23 cellular contexts compared by ENCODE assay signal in genomic region chr16:66298571-66299120, GRCh38.
DNase-seq lines count a peak whose midpoint lies in the region; ATAC-seq, FAIRE-seq and TF ChIP-seq lines count a peak whose summit lies in the region.
"Had no signal": no experiment of that assay in that cellular context is flagged by ENCODE, and none has a peak within 500 bp of the region (broad histone marks: within the 10 kb centered on the region; RNA-seq: fewer than 3 reads in every experiment).

No MANE protein-coding gene starts in this region.

- no peaks in the 10 kb centered on the region for H3K36me3 Mint-ChIP-seq in activated CD8-positive, alpha-beta memory T cell treated with anti-CD3 and anti-CD28 coated beads, Interleukin-2, amount 10 ng/mL, durations not matched to agents 7 days and 5 days
- H3K36me3 Mint-ChIP-seq in type B pancreatic cell = no peaks in the 10 kb centered on the region
- H3K36me3 Mint-ChIP-seq: CD4-positive, alpha-beta memory T cell had no signal

- no peak for ATAC-seq in activated CD8-positive, alpha-beta memory T cell treated with anti-CD3 and anti-CD28 coated beads, Interleukin-2, amount 10 ng/mL, durations not matched to agents 7 days and 5 days
- ATAC-seq in HepG2 = no peak
- no peak for ATAC-seq in GM21737 (IDR thresholded peaks at IDR 0.05; ENCODE audit: unreplicated experiment)

- peak; percentile 23 for DNase-seq in activated CD8-positive, alpha-beta memory T cell treated with anti-CD3 and anti-CD28 coated beads, Interleukin-2, amount 10 ng/mL, durations not matched to agents 7 days and 5 days
- DNase-seq in HepG2 (ENCODE audit: low spot score) = no peak
- peak; percentile 18 for DNase-seq in type B pancreatic cell (ENCODE audit: extremely low spot score, unreplicated experiment)
- DNase-seq in cerebellar cortex (ENCODE audit: low spot score) = no peak
- DNase-seq in WERI-Rb-1 = no peak
- DNase-seq: AML-193; C1 segment of cervical spinal cord; CD4-positive, alpha-beta memory T cell; COR-L47; DMS53; NCI-H1048; NCI-H1417; NCI-H1694; NCI-H2029 treated with DMSO at 0.1 percent for 48 hours; NCI-H446 treated with DMSO at 0.1 percent for 48 hours; NCI-H526; SHP77 had no signal

- H3K36me3 ChIP-seq in BLaER1 (no peaks in the 10 kb centered on the region), HepG2 (replicated peaks in 1 of 2; ENCODE audit: control insufficient read depth in 1 of 2, insufficient read depth in 2 of 2, low read length in 2 of 2) (no peaks in the 10 kb centered on the region), WERI-Rb-1 (no peaks in the 10 kb centered on the region)

- no peaks in the 10 kb centered on the region for H4K20me1 ChIP-seq in BLaER1
- H4K20me1 ChIP-seq in HepG2 (ENCODE audit: insufficient read depth, low read length) = no peaks in the 10 kb centered on the region

- TF ChIP-seq EP300 in HepG2 (IDR thresholded peaks at IDR 0.05; ENCODE audit: low read depth in 2 of 2, low read length in 2 of 2) (no peak), HepG2 (CRISPR knock-in tag; IDR thresholded peaks at IDR 0.05; ENCODE audit: borderline replicate concordance) (no peak)

- H3K4me1 ChIP-seq in BLaER1 (peaks cover 10% of the 10 kb centered on the region), HepG2 (ENCODE audit: insufficient read depth, low read length) (no peaks in the 10 kb centered on the region)

- no peak for TF ChIP-seq RAD21 in HepG2 (CRISPR knock-in tag; IDR thresholded peaks at IDR 0.05)

- TF ChIP-seq CTCF in HepG2 (CRISPR knock-in tag; IDR thresholded peaks at IDR 0.05) (no peak), type B pancreatic cell (conservative IDR thresholded peaks at IDR 0.05) (no peak), WERI-Rb-1 (IDR thresholded peaks at IDR 0.05; ENCODE audit: low read depth, low read length) (no peak)

- POLR2A ChIA-PET in HepG2 (lab: Yijun Ruan, JAX) = no interaction called here

- CTCF ChIA-PET in activated CD8-positive, alpha-beta memory T cell treated with anti-CD3 and anti-CD28 coated beads, Interleukin-2, amount 10 ng/mL, durations not matched to agents 7 days and 5 days (lab: Charles Lee) = interaction anchor here (1.0 kb wide), 1 partner anchor 23 kb away, joined by 3 read pairs; no protein-coding TSS in a partner anchor
- CTCF ChIA-PET in HepG2 (lab: Yijun Ruan, JAX; ENCODE audit: low intra/inter-chr PET ratio, low total read pairs) = no interaction called here

- no peak overlapping the region for H3K4me3 Mint-ChIP-seq in activated CD8-positive, alpha-beta memory T cell treated with anti-CD3 and anti-CD28 coated beads, Interleukin-2, amount 10 ng/mL, durations not matched to agents 7 days and 5 days
- no peak overlapping the region for H3K4me3 Mint-ChIP-seq in type B pancreatic cell
- H3K4me3 Mint-ChIP-seq: CD4-positive, alpha-beta memory T cell had no signal

- H3K4me3 ChIP-seq in BLaER1 (no peak overlapping the region), HepG2 (replicated peaks in 1 of 3; ENCODE audit: insufficient read depth in 1 of 3, low read depth in 2 of 3, low read length in 3 of 3) (no peak overlapping the region), WERI-Rb-1 (ENCODE audit: low read depth, low read length) (no peak overlapping the region)

- H3K9me3 ChIP-seq in BLaER1 (peaks cover 18% of the 10 kb centered on the region), HepG2 (ENCODE audit: low read length) (no peaks in the 10 kb centered on the region), WERI-Rb-1 (ENCODE audit: severe bottlenecking) (no peaks in the 10 kb centered on the region)

- H3K9ac ChIP-seq in BLaER1 = no peak overlapping the region
- H3K9ac ChIP-seq in HepG2 (ENCODE audit: insufficient read depth, low read depth, low read length) = no peak overlapping the region

- H3K27ac ChIP-seq in BLaER1 = no peak overlapping the region
- H3K27ac ChIP-seq in HepG2 (ENCODE audit: extremely low read length, insufficient read depth, low read length) = no peak overlapping the region
- H3K27ac ChIP-seq in WERI-Rb-1 = no peak overlapping the region
- H3K27ac ChIP-seq: RWPE1 had no signal

- no peak for FAIRE-seq in HepG2 (lab: Jason Lieb, UNC)
- FAIRE-seq: A204.1, G401.6, H54 had no signal

- no peak overlapping the region for H3K27ac Mint-ChIP-seq in activated CD8-positive, alpha-beta memory T cell treated with anti-CD3 and anti-CD28 coated beads, Interleukin-2, amount 10 ng/mL, durations not matched to agents 7 days and 5 days
- no peak overlapping the region for H3K27ac Mint-ChIP-seq in type B pancreatic cell
- H3K27ac Mint-ChIP-seq: CD4-positive, alpha-beta memory T cell had no signal

- H3K4me2 ChIP-seq in BLaER1 (peak overlapping the region; percentile 47; the same call in 1 of the 2 replicates), HepG2 (ENCODE audit: low read depth, low read length) (no peak overlapping the region)

- H2AFZ ChIP-seq in HepG2 (ENCODE audit: low read length) = no peak overlapping the region

- no peak for TF ChIP-seq POLR2A in HepG2 (IDR thresholded peaks at IDR 0.05; ENCODE audit: insufficient read depth in 1 of 2, low read depth in 2 of 2, low read length in 2 of 2)

- peaks cover 7% of the 10 kb centered on the region for H3K27me3 Mint-ChIP-seq in activated CD8-positive, alpha-beta memory T cell treated with anti-CD3 and anti-CD28 coated beads, Interleukin-2, amount 10 ng/mL, durations not matched to agents 7 days and 5 days
- no peaks in the 10 kb centered on the region for H3K27me3 Mint-ChIP-seq in type B pancreatic cell

- intact Hi-C loops in HepG2 (cut with micrococcal nuclease; ENCODE audit: unreplicated experiment) = no loop called here

- in situ Hi-C loops in HepG2 (cut with HindIII; ENCODE audit: extremely low pct_ligation_motif_present, low pct_unique_long_range_greater_than_20kb) = no loop called here

- H3K79me2 ChIP-seq in HepG2 (ENCODE audit: insufficient read depth, low read length) = no peaks in the 10 kb centered on the region

- H3K4me1 Mint-ChIP-seq in activated CD8-positive, alpha-beta memory T cell treated with anti-CD3 and anti-CD28 coated beads, Interleukin-2, amount 10 ng/mL, durations not matched to agents 7 days and 5 days = peaks cover 11% of the 10 kb centered on the region
- H3K4me1 Mint-ChIP-seq in type B pancreatic cell (ENCODE audit: unreplicated experiment) = no peaks in the 10 kb centered on the region

- WGBS in HepG2 (ENCODE audit: low lambda C conversion rate) = 0% methylated on average over 2 of the region's 2 CpGs

- BruUV-seq in HepG2 (replicated peaks; lab: Mats Ljungman, UMichigan) = no TSS peak

- H3K9me3 Mint-ChIP-seq in activated CD8-positive, alpha-beta memory T cell treated with anti-CD3 and anti-CD28 coated beads, Interleukin-2, amount 10 ng/mL, durations not matched to agents 7 days and 5 days (ENCODE audit: low read depth) = no peaks in the 10 kb centered on the region
- H3K9me3 Mint-ChIP-seq in type B pancreatic cell = peaks cover 11% of the 10 kb centered on the region

- peaks cover 3% of the 10 kb centered on the region; the same call in 1 of the 2 replicates for H3K27me3 ChIP-seq in BLaER1
- H3K27me3 ChIP-seq in HepG2 (ENCODE audit: control insufficient read depth in 1 of 2, insufficient read depth in 2 of 2, low read length in 2 of 2) = peaks cover 3 to 12% of the 10 kb centered on the region in 2 experiments; a peak in 3 of 5 replicates
- H3K27me3 ChIP-seq in WERI-Rb-1 (ENCODE audit: insufficient read depth, low read depth, severe bottlenecking) = no peaks in the 10 kb centered on the region

TF ChIP-seq in HepG2, 621 proteins besides CTCF, POLR2A, EP300 and RAD21:
- TF ChIP-seq RAD51 (IDR thresholded peaks at IDR 0.05; ENCODE audit: borderline replicate concordance) (peak; percentile 6; the same call in 1 of the 2 replicates), ZBTB39 (CRISPR knock-in tag; IDR thresholded peaks at IDR 0.05) (no peak), MAFF (IDR thresholded peaks at IDR 0.05; ENCODE audit: low read depth, low read length) (peak; percentile 70; the same call in 1 of the 2 replicates), MAFK (conservative IDR thresholded peaks at IDR 0.05 in 1 of 2, IDR thresholded peaks at IDR 0.05 in 1 of 2; ENCODE audit: low read length in 2 of 2) (peak; percentile 63 to 79)
TF ChIP-seq in HepG2: peak in this region for 3.

Comparison
In these comparisons a context has a peak if more than half of its experiments do, and no peak if none do; other contexts are left out.
1. DNase-seq: peak in activated CD8-positive, alpha-beta memory T cell treated with anti-CD3 and anti-CD28 coated beads, Interleukin-2, amount 10 ng/mL, durations not matched to agents 7 days and 5 days (single experiment) and type B pancreatic cell (single experiment); none in HepG2 (single experiment), cerebellar cortex (single experiment) and WERI-Rb-1 (single experiment).